Comparison of ENCODE assay signal across 14 cellular contexts in genomic region chr18:76952747-76953146, GRCh38.
DNase-seq lines count a peak whose midpoint lies in the region; ATAC-seq and TF ChIP-seq lines count a peak whose summit lies in the region.
"Had no signal": no experiment of that assay in that cellular context is flagged by ENCODE, and none has a peak within 500 bp of the region (broad histone marks: within the 10 kb centered on the region; RNA-seq: fewer than 3 reads in every experiment).

No MANE protein-coding gene starts in this region.

- H3K4me1 Mint-ChIP-seq in brain (peaks cover 21% of the 10 kb centered on the region), nephron progenitor cell (peaks cover 7% of the 10 kb centered on the region)

- peak overlapping the region; percentile 73 to 80 (median 76) for H3K27ac ChIP-seq in upper lobe of left lung
- H3K27ac ChIP-seq: KMS-11, SJSA1 had no signal

- H3K27me3 ChIP-seq in upper lobe of left lung: no peaks in the 10 kb centered on the region
- H3K27me3 ChIP-seq: MG63, SJSA1 had no signal

- H3K4me3 ChIP-seq in upper lobe of left lung: no peak overlapping the region
- H3K4me3 ChIP-seq: MG63, SJSA1 had no signal

- no peaks in the 10 kb centered on the region for H3K9me3 ChIP-seq in upper lobe of left lung
- H3K9me3 ChIP-seq: MG63, SJSA1 had no signal

- peak; percentile 19 to 56 for ATAC-seq in upper lobe of left lung (ENCODE audit: low FRiP score in 2 of 2)
- no peak for ATAC-seq in GM18517 (IDR thresholded peaks at IDR 0.05; ENCODE audit: unreplicated experiment)

- TF ChIP-seq CTCF in brain (conservative IDR thresholded peaks at IDR 0.05) (no peak), nephron progenitor cell (IDR thresholded peaks at IDR 0.05) (no peak), upper lobe of left lung (IDR thresholded peaks at IDR 0.05) (no peak)

- no peak for TF ChIP-seq POLR2A in upper lobe of left lung (IDR thresholded peaks at IDR 0.05)

- peak in 1 of 4 donors; percentile 10 for TF ChIP-seq EP300 in upper lobe of left lung (IDR thresholded peaks at IDR 0.05)

- H3K4me1 ChIP-seq in upper lobe of left lung: peaks cover 12 to 43% (median 25%) of the 10 kb centered on the region in 4 donors
- H3K4me1 ChIP-seq: SJSA1 had no signal

- H3K9me3 Mint-ChIP-seq in brain (no peaks in the 10 kb centered on the region), nephron progenitor cell (no peaks in the 10 kb centered on the region)
- H3K9me3 Mint-ChIP-seq: CD8-positive, alpha-beta memory T cell; HFFc6 had no signal

- H3K27ac Mint-ChIP-seq in brain (peak overlapping the region in 3 of 5 experiments; percentile 4 to 65 (median 40)), nephron progenitor cell (peak overlapping the region; percentile 54)
- H3K27ac Mint-ChIP-seq: CD8-positive, alpha-beta memory T cell; HFFc6 had no signal

- DNase-seq in NCI-H1092 treated with DMSO at 0.1 percent for 48 hours (lab: John Stamatoyannopoulos, UW): peak; percentile 45
- no peak for DNase-seq in NCI-H1092 (lab: John Stamatoyannopoulos, UW)
- DNase-seq in nephron progenitor cell: no peak
- peak in 1 of 2 donors; percentile 60 for DNase-seq in upper lobe of left lung
- DNase-seq in NCI-H1048 (lab: John Stamatoyannopoulos, UW): no peak
- no peak for DNase-seq in NCI-H2029 (lab: John Stamatoyannopoulos, UW)
- DNase-seq: CD8-positive, alpha-beta memory T cell; HFFc6; MG63; NCI-H1930 had no signal

- H3K36me3 ChIP-seq in upper lobe of left lung: peaks cover 2 to 32% (median 18%) of the 10 kb centered on the region in 4 donors

- H3K4me3 Mint-ChIP-seq in brain (no peak overlapping the region), nephron progenitor cell (no peak overlapping the region)
- H3K4me3 Mint-ChIP-seq: CD8-positive, alpha-beta memory T cell; HFFc6 had no signal

- H3K36me3 Mint-ChIP-seq in brain (peaks cover 53% of the 10 kb centered on the region), nephron progenitor cell (ENCODE audit: low read depth) (peaks cover 56% of the 10 kb centered on the region)

- H3K27me3 Mint-ChIP-seq in brain: no peaks in the 10 kb centered on the region
- no peaks in the 10 kb centered on the region for H3K27me3 Mint-ChIP-seq in nephron progenitor cell (ENCODE audit: low read depth, poor library complexity)
- H3K27me3 Mint-ChIP-seq: CD8-positive, alpha-beta memory T cell had no signal

- WGBS in upper lobe of left lung, 2 donors: 64 to 86% methylated on average over 4 of the region's 4 CpGs
